In genomic region chr21:36125513-36126121, GRCh38 we compare ENCODE assay signal across 8 cellular contexts. TPM values are rescaled to one million over a fixed set of nuclear protein-coding genes. Genes with fewer than 3 reads are reported as not detected.
DNase-seq lines count a peak whose midpoint lies in the region; TF ChIP-seq lines count a peak whose summit lies in the region.

No MANE protein-coding gene starts in this region.

- DNase-seq in NCI-H1417 (lab: John Stamatoyannopoulos, UW) (peak; percentile 46 to 77 (median 66)), NCI-H1417 treated with DMSO at 0.1 percent for 48 hours (lab: John Stamatoyannopoulos, UW) (no peak), NCI-H1092 (lab: John Stamatoyannopoulos, UW) (peak; percentile 42), kidney glomerular epithelial cell (lab: John Stamatoyannopoulos, UW) (peak; percentile 59), NCI-H128 (lab: John Stamatoyannopoulos, UW; ENCODE audit: unreplicated experiment) (no peak)
- peak; percentile 37 for DNase-seq in T-helper 2 cell treated with Interferon-gamma antibody and Interleukin-4, amounts not matched to agents 5 μg/mL and 100 μg/mL, for 36 hours (ENCODE audit: low spot score)
- peak; percentile 34 to 39 for DNase-seq in stimulated activated CD4-positive, alpha-beta T cell treated with anti-CD3 and anti-CD28 coated beads, Interleukin-4, amount 100 ng/mL, for 48 hours (ENCODE audit: low read depth in 2 of 2)

- peak overlapping the region; percentile 20 for H3K27ac Mint-ChIP-seq in T-helper 2 cell treated with Interferon-gamma antibody and Interleukin-4, amounts not matched to agents 5 μg/mL and 100 μg/mL, for 36 hours
- H3K27ac Mint-ChIP-seq in brain = peak overlapping the region in 2 of 5 experiments; percentile 24 to 67

- H3K36me3 Mint-ChIP-seq in T-helper 2 cell treated with Interferon-gamma antibody and Interleukin-4, amounts not matched to agents 5 μg/mL and 100 μg/mL, for 36 hours (ENCODE audit: low read depth) = no peaks in the 10 kb centered on the region
- no peaks in the 10 kb centered on the region for H3K36me3 Mint-ChIP-seq in brain

- H3K27me3 Mint-ChIP-seq in T-helper 2 cell treated with Interferon-gamma antibody and Interleukin-4, amounts not matched to agents 5 μg/mL and 100 μg/mL, for 36 hours (ENCODE audit: low read depth) = peaks cover 6% of the 10 kb centered on the region
- peaks cover 42% of the 10 kb centered on the region for H3K27me3 Mint-ChIP-seq in brain

- peak; percentile 57 to 83 for TF ChIP-seq CTCF in brain (conservative IDR thresholded peaks at IDR 0.05)

- peaks cover 14% of the 10 kb centered on the region for H3K4me1 Mint-ChIP-seq in T-helper 2 cell treated with Interferon-gamma antibody and Interleukin-4, amounts not matched to agents 5 μg/mL and 100 μg/mL, for 36 hours (ENCODE audit: low read depth)
- peaks cover 10% of the 10 kb centered on the region for H3K4me1 Mint-ChIP-seq in brain

- H3K4me3 Mint-ChIP-seq in T-helper 2 cell treated with Interferon-gamma antibody and Interleukin-4, amounts not matched to agents 5 μg/mL and 100 μg/mL, for 36 hours = no peak overlapping the region
- H3K4me3 Mint-ChIP-seq in brain = peak overlapping the region in 2 of 5 experiments; percentile 8 to 68

- no peaks in the 10 kb centered on the region for H3K9me3 Mint-ChIP-seq in T-helper 2 cell treated with Interferon-gamma antibody and Interleukin-4, amounts not matched to agents 5 μg/mL and 100 μg/mL, for 36 hours
- no peaks in the 10 kb centered on the region for H3K9me3 Mint-ChIP-seq in brain

RNA-seq across cellular contexts. Expression of gene CBR3, which starts 9.3 kb away (rescaled TPM):
- 9.6 TPM for polyA plus RNA-seq in brain (ENCODE audit: insufficient read depth, low read depth, low replicate concordance)

RNA-seq across cellular contexts. Expression of gene DOP1B, which starts 31.0 kb away (rescaled TPM):
- polyA plus RNA-seq in brain (ENCODE audit: insufficient read depth, low read depth, low replicate concordance) = 24.2 TPM

RNA-seq across cellular contexts. Expression of gene CBR1, which starts 55.8 kb away (rescaled TPM):
- polyA plus RNA-seq in brain (ENCODE audit: insufficient read depth, low read depth, low replicate concordance) = 190 TPM

Comparison
In these comparisons a context has a peak if more than half of its experiments do, and no peak if none do; other contexts are left out.
1. DNase-seq: peak in NCI-H1417 (3 of 3), NCI-H1092 (single experiment), T-helper 2 cell treated with Interferon-gamma antibody and Interleukin-4, amounts not matched to agents 5 μg/mL and 100 μg/mL, for 36 hours (single experiment), kidney glomerular epithelial cell (single experiment) and stimulated activated CD4-positive, alpha-beta T cell treated with anti-CD3 and anti-CD28 coated beads, Interleukin-4, amount 100 ng/mL, for 48 hours (2 of 2); none in NCI-H1417 treated with DMSO at 0.1 percent for 48 hours (single experiment) and NCI-H128 (single experiment).